Comparison of ENCODE assay signal across 18 cellular contexts in the genomic region with DNA sequence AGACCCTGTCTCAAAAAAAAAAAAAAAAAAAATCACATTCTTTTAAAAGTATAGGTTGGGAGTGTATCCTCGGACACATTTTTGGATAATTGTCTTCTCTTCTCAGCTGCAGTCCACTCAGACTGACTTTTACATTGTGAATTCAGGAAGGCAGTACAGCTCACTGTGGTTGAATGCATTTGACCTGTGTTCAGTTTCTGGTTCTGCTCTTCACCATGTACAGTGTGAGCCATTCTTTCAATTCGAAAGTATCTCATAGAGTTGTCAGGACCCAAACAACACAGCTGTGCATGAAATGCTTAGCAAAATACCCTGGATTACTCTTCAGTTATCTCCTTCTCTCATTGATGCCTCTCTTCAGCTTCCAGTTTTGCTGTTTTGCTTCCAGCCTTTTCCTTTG. TPM values are rescaled to one million over a fixed set of nuclear protein-coding genes. Genes with fewer than 3 reads are reported as not detected.
DNase-seq lines count a peak whose midpoint lies in the region; ATAC-seq lines count a peak whose summit lies in the region.
"Had no signal": no experiment of that assay in that cellular context is flagged by ENCODE, and none has a peak within 500 bp of the region (broad histone marks: within the 10 kb centered on the region; RNA-seq: fewer than 3 reads in every experiment).

No MANE protein-coding gene starts in this region.

- peaks cover 34% of the 10 kb centered on the region for H3K4me1 Mint-ChIP-seq in T-helper 1 cell treated with Interleukin-12 subunit alpha and Interleukin-12 subunit beta and Interleukin-4 antibody, amounts not matched to agents 30 μg/mL and 1 μg/mL, for 36 hours (ENCODE audit: low read depth)
- H3K4me1 Mint-ChIP-seq in activated T-helper 17 cell treated with anti-CD3 and anti-CD28 coated beads, Interleukin-2, amount 50 U/mL, for 72 hours, result peaks cover 58% of the 10 kb centered on the region
- H3K4me1 Mint-ChIP-seq in naive thymus-derived CD4-positive, alpha-beta T cell, result peaks cover 48 to 80% (median 73%) of the 10 kb centered on the region in 7 donors

- H3K27me3 Mint-ChIP-seq in T-helper 1 cell treated with Interleukin-12 subunit alpha and Interleukin-12 subunit beta and Interleukin-4 antibody, amounts not matched to agents 30 μg/mL and 1 μg/mL, for 36 hours (ENCODE audit: low read depth), result no peaks in the 10 kb centered on the region
- H3K27me3 Mint-ChIP-seq in activated T-helper 17 cell treated with anti-CD3 and anti-CD28 coated beads, Interleukin-2, amount 50 U/mL, for 72 hours, result no peaks in the 10 kb centered on the region
- H3K27me3 Mint-ChIP-seq in naive thymus-derived CD4-positive, alpha-beta T cell, result no peaks in the 10 kb centered on the region

- no peak overlapping the region for H3K4me3 Mint-ChIP-seq in T-helper 1 cell treated with Interleukin-12 subunit alpha and Interleukin-12 subunit beta and Interleukin-4 antibody, amounts not matched to agents 30 μg/mL and 1 μg/mL, for 36 hours
- peak overlapping the region; percentile 5 for H3K4me3 Mint-ChIP-seq in activated T-helper 17 cell treated with anti-CD3 and anti-CD28 coated beads, Interleukin-2, amount 50 U/mL, for 72 hours
- peak overlapping the region in 3 of 10 donors; percentile 17 to 36 (median 25) for H3K4me3 Mint-ChIP-seq in naive thymus-derived CD4-positive, alpha-beta T cell
- H3K4me3 Mint-ChIP-seq: CD8-positive, alpha-beta T cell had no signal

- CTCF ChIA-PET in naive thymus-derived CD4-positive, alpha-beta T cell (lab: Charles Lee), result interaction anchor here (1.0 to 4.4 kb wide), 2 partner anchors 45 to 67 kb away, joined by 3 to 29 read pairs; no protein-coding TSS in a partner anchor

- H3K36me3 Mint-ChIP-seq in T-helper 1 cell treated with Interleukin-12 subunit alpha and Interleukin-12 subunit beta and Interleukin-4 antibody, amounts not matched to agents 30 μg/mL and 1 μg/mL, for 36 hours (ENCODE audit: low read depth), result peaks cover 7% of the 10 kb centered on the region
- peaks cover 10% of the 10 kb centered on the region for H3K36me3 Mint-ChIP-seq in activated T-helper 17 cell treated with anti-CD3 and anti-CD28 coated beads, Interleukin-2, amount 50 U/mL, for 72 hours (ENCODE audit: low read depth)
- peaks cover 0 to 13% (median 8%) of the 10 kb centered on the region in 5 donors for H3K36me3 Mint-ChIP-seq in naive thymus-derived CD4-positive, alpha-beta T cell

- ATAC-seq in activated T-helper 17 cell treated with anti-CD3 and anti-CD28 coated beads, Interleukin-2, amount 50 U/mL, for 72 hours (replicated peaks), result peak; percentile 20
- ATAC-seq in naive thymus-derived CD4-positive, alpha-beta T cell, result no peak
- ATAC-seq in GM19452 (IDR thresholded peaks at IDR 0.05; ENCODE audit: unreplicated experiment), result no peak
- ATAC-seq: A549; CD8-positive, alpha-beta T cell; GM12878 had no signal

- H3K27me3 ChIP-seq in naive thymus-derived CD4-positive, alpha-beta T cell (ENCODE audit: control insufficient read depth in 2 of 2, insufficient read depth in 2 of 2, low read length in 2 of 2), result no peaks in the 10 kb centered on the region

- no peak overlapping the region for H3K27ac ChIP-seq in naive thymus-derived CD4-positive, alpha-beta T cell (ENCODE audit: low read depth, low read length)
- H3K27ac ChIP-seq: 22Rv1, A549, C4-2B, GM23248 had no signal

- H3K9me3 Mint-ChIP-seq in T-helper 1 cell treated with Interleukin-12 subunit alpha and Interleukin-12 subunit beta and Interleukin-4 antibody, amounts not matched to agents 30 μg/mL and 1 μg/mL, for 36 hours, result no peaks in the 10 kb centered on the region
- no peaks in the 10 kb centered on the region for H3K9me3 Mint-ChIP-seq in activated T-helper 17 cell treated with anti-CD3 and anti-CD28 coated beads, Interleukin-2, amount 50 U/mL, for 72 hours
- no peaks in the 10 kb centered on the region for H3K9me3 Mint-ChIP-seq in naive thymus-derived CD4-positive, alpha-beta T cell
- H3K9me3 Mint-ChIP-seq: CD8-positive, alpha-beta T cell had no signal

- no peak for DNase-seq in T-helper 1 cell
- no peak for DNase-seq in naive thymus-derived CD4-positive, alpha-beta T cell
- no peak for DNase-seq in NK-92 treated with Interleukin-12 subunit alpha and Interleukin-12 subunit beta, amount 100 ng/mL, for 24 hours (lab: John Stamatoyannopoulos, UW)
- DNase-seq in NCI-H1048 (lab: John Stamatoyannopoulos, UW), result no peak
- DNase-seq: AML-193; Calu3; CD8-positive, alpha-beta T cell; DMS79 treated with DMSO at 0.1 percent for 48 hours; GF-D8; GM23248 had no signal

- H3K4me3 ChIP-seq in naive thymus-derived CD4-positive, alpha-beta T cell (ENCODE audit: low read length), result no peak overlapping the region
- H3K4me3 ChIP-seq: A549, GM12878, GM23248, HAP-1 had no signal

- H3K9me3 ChIP-seq in naive thymus-derived CD4-positive, alpha-beta T cell (ENCODE audit: control insufficient read depth in 2 of 3, low read length in 3 of 3), result no peaks in the 10 kb centered on the region
- H3K9me3 ChIP-seq: A549, HAP-1 had no signal

- H3K27ac Mint-ChIP-seq in T-helper 1 cell treated with Interleukin-12 subunit alpha and Interleukin-12 subunit beta and Interleukin-4 antibody, amounts not matched to agents 30 μg/mL and 1 μg/mL, for 36 hours, result peak overlapping the region; percentile 19
- peak overlapping the region; percentile 1 for H3K27ac Mint-ChIP-seq in activated T-helper 17 cell treated with anti-CD3 and anti-CD28 coated beads, Interleukin-2, amount 50 U/mL, for 72 hours
- H3K27ac Mint-ChIP-seq in naive thymus-derived CD4-positive, alpha-beta T cell, result peak overlapping the region in 5 of 9 donors; percentile 33 to 92 (median 45)
- H3K27ac Mint-ChIP-seq: CD8-positive, alpha-beta T cell had no signal

- POLR2A ChIA-PET in naive thymus-derived CD4-positive, alpha-beta T cell (lab: Charles Lee), result no interaction called here

- intact Hi-C loops in naive thymus-derived CD4-positive, alpha-beta T cell (cut with micrococcal nuclease), result no loop called here

- H3K36me3 ChIP-seq in naive thymus-derived CD4-positive, alpha-beta T cell (ENCODE audit: control insufficient read depth in 2 of 3, insufficient read depth in 3 of 3, low read length in 3 of 3), result no peaks in the 10 kb centered on the region

- H3K4me1 ChIP-seq in naive thymus-derived CD4-positive, alpha-beta T cell (ENCODE audit: control insufficient read depth in 2 of 2, insufficient read depth in 2 of 2, low read length in 2 of 2), result peaks cover 17 to 37% of the 10 kb centered on the region in 2 donors

RNA-seq across cellular contexts. Expression of a gene that starts 5.0 kb away (rescaled TPM):
- 1 to 10 TPM; 5.2 to 7.2 TPM for total RNA-seq in activated T-helper 17 cell treated with anti-CD3 and anti-CD28 coated beads, Interleukin-2, amount 50 U/mL, for 72 hours
- 10 to 100 TPM in 1 of 5 experiments, 1 to 10 TPM in 4; 7.4 to 13.6 (median 8.6) TPM for total RNA-seq in naive thymus-derived CD4-positive, alpha-beta T cell
- polyA plus RNA-seq in naive thymus-derived CD4-positive, alpha-beta T cell, result 10 to 100 TPM in 1 of 2 donors, 1 to 10 TPM in 1; 8.1 to 11.8 TPM
- total RNA-seq: GM23248 had no signal
- polyA plus RNA-seq: GM23248 had no signal
